ENCODE assay signal across 25 cellular contexts in genomic region chr2:59236723-59237122, GRCh38.
DNase-seq lines count a peak whose midpoint lies in the region; ATAC-seq, FAIRE-seq and TF ChIP-seq lines count a peak whose summit lies in the region.
"Had no signal": no experiment of that assay in that cellular context is flagged by ENCODE, and none has a peak within 500 bp of the region (broad histone marks: within the 10 kb centered on the region; RNA-seq: fewer than 3 reads in every experiment).

No MANE protein-coding gene starts in this region.

- no peaks in the 10 kb centered on the region for H3K27me3 ChIP-seq in HepG2 (ENCODE audit: control insufficient read depth in 1 of 2, insufficient read depth in 2 of 2, low read length in 2 of 2)
- H3K27me3 ChIP-seq in right lobe of liver: no peaks in the 10 kb centered on the region
- no peaks in the 10 kb centered on the region for H3K27me3 ChIP-seq in mammary epithelial cell (ENCODE audit: insufficient read depth, low read length)
- H3K27me3 ChIP-seq in naive thymus-derived CD4-positive, alpha-beta T cell (ENCODE audit: control insufficient read depth in 2 of 2, insufficient read depth in 2 of 2, low read length in 2 of 2): no peaks in the 10 kb centered on the region
- H3K27me3 ChIP-seq: esophagus squamous epithelium, neural progenitor cell, spleen, uterus had no signal

- H2AFZ ChIP-seq in HepG2 (ENCODE audit: low read length) (no peak overlapping the region), mammary epithelial cell (ENCODE audit: low read depth, low read length) (no peak overlapping the region)

- H3K9me3 Mint-ChIP-seq in naive thymus-derived CD4-positive, alpha-beta T cell: peaks cover 0 to 4% (median 0%) of the 10 kb centered on the region in 11 donors
- H3K9me3 Mint-ChIP-seq: neural progenitor cell had no signal

- CTCF ChIA-PET in HepG2 (lab: Yijun Ruan, JAX; ENCODE audit: low intra/inter-chr PET ratio, low total read pairs) (no interaction called here), mammary epithelial cell (lab: Charles Lee; ENCODE audit: low non-redundant PET) (no interaction called here)
- CTCF ChIA-PET in naive thymus-derived CD4-positive, alpha-beta T cell (lab: Charles Lee): no interaction called here

- H3K4me1 ChIP-seq in HepG2 (ENCODE audit: insufficient read depth, low read length) (no peaks in the 10 kb centered on the region), right lobe of liver (peaks cover 0 to 8% (median 0%) of the 10 kb centered on the region in 4 donors), mammary epithelial cell (ENCODE audit: insufficient read depth, low read length) (peaks cover 9% of the 10 kb centered on the region)
- H3K4me1 ChIP-seq in naive thymus-derived CD4-positive, alpha-beta T cell (ENCODE audit: control insufficient read depth in 2 of 2, insufficient read depth in 2 of 2, low read length in 2 of 2): no peaks in the 10 kb centered on the region
- H3K4me1 ChIP-seq: heart left ventricle, neural progenitor cell, prostate gland, spleen, uterus had no signal

- no peaks in the 10 kb centered on the region for H3K36me3 Mint-ChIP-seq in naive thymus-derived CD4-positive, alpha-beta T cell
- H3K36me3 Mint-ChIP-seq: CD4-positive, alpha-beta memory T cell; neural progenitor cell had no signal

- H3K27me3 Mint-ChIP-seq in naive thymus-derived CD4-positive, alpha-beta T cell: peaks cover 0 to 5% (median 0%) of the 10 kb centered on the region in 5 donors
- H3K27me3 Mint-ChIP-seq: activated CD4-positive, alpha-beta T cell treated with anti-CD3 and anti-CD28 coated beads for 36 hours; CD4-positive, alpha-beta memory T cell; central memory CD8-positive, alpha-beta T cell had no signal

- WGBS in HepG2 (ENCODE audit: low lambda C conversion rate): 38% methylated on average over 5 of the region's 5 CpGs
- 72% methylated on average over 5 of the region's 5 CpGs for WGBS in right lobe of liver (ENCODE audit: insufficient coverage, low coverage, low lambda C conversion rate, missing lambda C conversion rate)
- 77% methylated on average over 5 of the region's 5 CpGs for whole genome bisulfite sequencing in mammary epithelial cell (ENCODE audit: low coverage, missing lambda C conversion rate)

- dilution Hi-C loops in mammary epithelial cell (cut with HindIII; ENCODE audit: low sequenced_read_pairs): no loop called here

- H3K9ac ChIP-seq in HepG2 (ENCODE audit: insufficient read depth, low read depth, low read length) (no peak overlapping the region), mammary epithelial cell (ENCODE audit: insufficient read depth, low read length) (no peak overlapping the region)
- H3K9ac ChIP-seq: neural progenitor cell had no signal

- FAIRE-seq in HepG2 (lab: Jason Lieb, UNC): no peak
- peak; percentile 55 for FAIRE-seq in urothelium cell line (lab: Jason Lieb, UNC)
- FAIRE-seq: RCC 7860 had no signal

- no peaks in the 10 kb centered on the region for H3K36me3 ChIP-seq in HepG2 (replicated peaks in 1 of 2; ENCODE audit: control insufficient read depth in 1 of 2, insufficient read depth in 2 of 2, low read length in 2 of 2)
- no peaks in the 10 kb centered on the region for H3K36me3 ChIP-seq in right lobe of liver
- H3K36me3 ChIP-seq in mammary epithelial cell (ENCODE audit: insufficient read depth, low read length): no peaks in the 10 kb centered on the region
- no peaks in the 10 kb centered on the region for H3K36me3 ChIP-seq in naive thymus-derived CD4-positive, alpha-beta T cell (ENCODE audit: control insufficient read depth in 2 of 3, insufficient read depth in 3 of 3, low read length in 3 of 3)
- H3K36me3 ChIP-seq: esophagus squamous epithelium, heart left ventricle, neural progenitor cell, prostate gland, spleen, uterus had no signal

- no peak overlapping the region for H3K27ac ChIP-seq in HepG2 (ENCODE audit: extremely low read length, insufficient read depth, low read length)
- no peak overlapping the region for H3K27ac ChIP-seq in right lobe of liver
- H3K27ac ChIP-seq in mammary epithelial cell (ENCODE audit: insufficient read depth, low read depth, low read length): no peak overlapping the region
- no peak overlapping the region for H3K27ac ChIP-seq in naive thymus-derived CD4-positive, alpha-beta T cell (ENCODE audit: low read depth, low read length)
- H3K27ac ChIP-seq: esophagus squamous epithelium, heart left ventricle, neural progenitor cell, prostate gland, spleen, uterus had no signal

- H4K20me1 ChIP-seq in HepG2 (ENCODE audit: insufficient read depth, low read length) (no peaks in the 10 kb centered on the region), mammary epithelial cell (ENCODE audit: insufficient read depth, low read length) (no peaks in the 10 kb centered on the region)

- TF ChIP-seq EP300 in HepG2 (IDR thresholded peaks at IDR 0.05; ENCODE audit: low read depth in 2 of 2, low read length in 2 of 2): no peak
- TF ChIP-seq EP300 in HepG2 (CRISPR knock-in tag; IDR thresholded peaks at IDR 0.05; ENCODE audit: borderline replicate concordance): no peak

- in situ Hi-C loops in HepG2 (cut with HindIII; ENCODE audit: extremely low pct_ligation_motif_present, low pct_unique_long_range_greater_than_20kb): no loop called here
- in situ Hi-C loops in mammary epithelial cell (cut with MboI; ENCODE audit: low sequenced_read_pairs in 2 of 2): no loop called here

- H3K9me3 ChIP-seq in HepG2 (ENCODE audit: low read length): no peaks in the 10 kb centered on the region
- no peaks in the 10 kb centered on the region for H3K9me3 ChIP-seq in right lobe of liver
- no peaks in the 10 kb centered on the region for H3K9me3 ChIP-seq in mammary epithelial cell (replicated peaks; ENCODE audit: insufficient read depth, low read length)
- no peaks in the 10 kb centered on the region for H3K9me3 ChIP-seq in naive thymus-derived CD4-positive, alpha-beta T cell (ENCODE audit: control insufficient read depth in 2 of 3, low read length in 3 of 3)
- H3K9me3 ChIP-seq: esophagus squamous epithelium, heart left ventricle, mucosa of descending colon, prostate gland, spleen, uterus had no signal

- POLR2A ChIA-PET in HepG2 (lab: Yijun Ruan, JAX): no interaction called here
- POLR2A ChIA-PET in naive thymus-derived CD4-positive, alpha-beta T cell (lab: Charles Lee): no interaction called here

- TF ChIP-seq CTCF in HepG2 (CRISPR knock-in tag; IDR thresholded peaks at IDR 0.05): no peak
- no peak for TF ChIP-seq CTCF in right lobe of liver (IDR thresholded peaks at IDR 0.05)
- no peak for TF ChIP-seq CTCF in mammary epithelial cell (conservative IDR thresholded peaks at IDR 0.05 in 1 of 2, IDR thresholded peaks at IDR 0.05 in 1 of 2; ENCODE audit: extremely low read depth in 1 of 2, insufficient read depth in 1 of 2, low read depth in 1 of 2, low read length in 2 of 2)

- no TSS peak for BruUV-seq in HepG2 (replicated peaks; lab: Mats Ljungman, UMichigan)
- no TSS peak for BruUV-seq in mammary epithelial cell (replicated peaks; lab: Mats Ljungman, UMichigan)

- no peak for ATAC-seq in HepG2
- no peak for ATAC-seq in right lobe of liver
- ATAC-seq in HG02610 (IDR thresholded peaks at IDR 0.05; ENCODE audit: unreplicated experiment): no peak
- ATAC-seq in naive thymus-derived CD4-positive, alpha-beta T cell: no peak
- ATAC-seq: activated CD4-positive, alpha-beta T cell treated with anti-CD3 and anti-CD28 coated beads for 36 hours; heart left ventricle; left ventricle myocardium superior; mucosa of descending colon had no signal

- no peak for DNase-seq in HepG2 (ENCODE audit: low spot score)
- DNase-seq in right lobe of liver: no peak
- DNase-seq in MV-4-11 (lab: John Stamatoyannopoulos, UW): peak; percentile 94
- DNase-seq in mammary epithelial cell: peak; percentile 1
- DNase-seq in urothelium cell line (ENCODE audit: low spot score): peak; percentile 7
- DNase-seq in activated naive CD4-positive, alpha-beta T cell treated with anti-CD3 and anti-CD28 coated beads, Interleukin-2, amount 50 U/mL, for 16 hours: no peak
- no peak for DNase-seq in naive thymus-derived CD4-positive, alpha-beta T cell
- DNase-seq: 8988T; activated CD4-positive, alpha-beta T cell treated with anti-CD3 and anti-CD28 coated beads for 36 hours; amniotic stem cell; CD4-positive, alpha-beta memory T cell; esophagus squamous epithelium; heart left ventricle; left ventricle myocardium superior; mucosa of descending colon; NCI-H1694 treated with DMSO at 0.1 percent for 48 hours; NCI-H774; spleen; stimulated activated CD8-positive, alpha-beta memory T cell treated with anti-CD3 and anti-CD28 coated beads, Interleukin-4, amount 100 ng/mL, for 48 hours; uterus had no signal

- TF ChIP-seq RAD21 in HepG2 (CRISPR knock-in tag; IDR thresholded peaks at IDR 0.05): no peak

- no peak overlapping the region for H3K4me3 ChIP-seq in HepG2 (replicated peaks in 1 of 3; ENCODE audit: insufficient read depth in 1 of 3, low read depth in 2 of 3, low read length in 3 of 3)
- H3K4me3 ChIP-seq in right lobe of liver: no peak overlapping the region
- no peak overlapping the region for H3K4me3 ChIP-seq in mammary epithelial cell (replicated peaks in 1 of 3; ENCODE audit: insufficient read depth in 1 of 3, low read depth in 2 of 3, low read length in 3 of 3)
- H3K4me3 ChIP-seq in naive thymus-derived CD4-positive, alpha-beta T cell (ENCODE audit: low read length): no peak overlapping the region
- H3K4me3 ChIP-seq: esophagus squamous epithelium, heart left ventricle, mucosa of descending colon, neural progenitor cell, prostate gland, spleen, uterus had no signal

- H3K4me3 Mint-ChIP-seq in naive thymus-derived CD4-positive, alpha-beta T cell: no peak overlapping the region
- H3K4me3 Mint-ChIP-seq: activated CD4-positive, alpha-beta T cell treated with anti-CD3 and anti-CD28 coated beads for 36 hours; CD4-positive, alpha-beta memory T cell; central memory CD8-positive, alpha-beta T cell; neural progenitor cell had no signal

- intact Hi-C loops in HepG2 (cut with micrococcal nuclease; ENCODE audit: unreplicated experiment): no loop called here
- intact Hi-C loops in right lobe of liver (cut with DNase I): no loop called here
- intact Hi-C loops in mammary epithelial cell (cut with micrococcal nuclease): no loop called here
- intact Hi-C loops in naive thymus-derived CD4-positive, alpha-beta T cell (cut with micrococcal nuclease): no loop called here

- H3K4me2 ChIP-seq in HepG2 (ENCODE audit: low read depth, low read length): no peak overlapping the region
- no peak overlapping the region for H3K4me2 ChIP-seq in mammary epithelial cell (ENCODE audit: insufficient read depth, low read depth, low read length)
- H3K4me2 ChIP-seq: neural progenitor cell had no signal

- H3K79me2 ChIP-seq in HepG2 (ENCODE audit: insufficient read depth, low read length) (no peaks in the 10 kb centered on the region), mammary epithelial cell (ENCODE audit: insufficient read depth, low read length) (no peaks in the 10 kb centered on the region)

- TF ChIP-seq POLR2A in HepG2 (IDR thresholded peaks at IDR 0.05; ENCODE audit: insufficient read depth in 1 of 2, low read depth in 2 of 2, low read length in 2 of 2): no peak
- TF ChIP-seq POLR2A in right lobe of liver (IDR thresholded peaks at IDR 0.05): no peak

- H3K4me1 Mint-ChIP-seq in naive thymus-derived CD4-positive, alpha-beta T cell: no peaks in the 10 kb centered on the region
- H3K4me1 Mint-ChIP-seq: activated CD4-positive, alpha-beta T cell treated with anti-CD3 and anti-CD28 coated beads for 36 hours; CD4-positive, alpha-beta memory T cell; central memory CD8-positive, alpha-beta T cell had no signal

- no peak overlapping the region for H3K27ac Mint-ChIP-seq in naive thymus-derived CD4-positive, alpha-beta T cell
- H3K27ac Mint-ChIP-seq: activated CD4-positive, alpha-beta T cell treated with anti-CD3 and anti-CD28 coated beads for 36 hours; CD4-positive, alpha-beta memory T cell; neural progenitor cell had no signal

Comparison
In these comparisons a context has a peak if more than half of its experiments do, and no peak if none do; other contexts are left out.
1. DNase-seq: peak in MV-4-11 (single experiment), mammary epithelial cell (single experiment) and urothelium cell line (single experiment); none in HepG2 (single experiment), right lobe of liver (0 of 3), activated naive CD4-positive, alpha-beta T cell treated with anti-CD3 and anti-CD28 coated beads, Interleukin-2, amount 50 U/mL, for 16 hours (single experiment) and naive thymus-derived CD4-positive, alpha-beta T cell (0 of 9).